In the genomic region with DNA sequence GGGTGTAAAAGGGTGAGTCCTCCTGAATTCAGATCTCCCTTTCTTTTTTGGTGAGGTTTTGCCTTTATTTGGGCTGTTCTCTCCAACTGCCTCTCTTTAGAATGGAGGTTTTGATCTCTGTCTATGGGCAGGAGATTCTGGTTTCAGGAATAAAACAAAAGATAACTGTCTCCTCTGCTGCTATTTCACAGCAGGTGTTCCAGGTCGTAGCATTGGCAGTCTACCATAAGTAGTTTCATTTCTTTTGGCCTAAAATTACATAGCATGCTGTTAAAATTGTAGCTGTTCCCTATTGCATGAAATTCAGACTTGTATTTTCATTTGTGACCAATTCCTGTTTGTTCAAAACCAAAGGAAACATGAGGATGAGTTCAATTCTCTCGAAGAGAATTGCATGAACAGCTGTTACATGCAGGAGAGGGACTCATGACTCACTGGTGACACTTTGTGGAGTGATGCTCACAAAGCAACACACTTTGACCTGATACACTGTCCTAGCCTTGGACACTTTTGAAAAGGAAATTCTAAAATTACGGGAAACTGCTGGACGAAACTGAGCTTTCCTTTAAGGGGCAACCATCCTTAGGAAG, we compare ENCODE assay signal across 8 cellular contexts.
DNase-seq lines count a peak whose midpoint lies in the region; ATAC-seq, FAIRE-seq and TF ChIP-seq lines count a peak whose summit lies in the region.

No MANE protein-coding gene starts in this region.

- H3K36me3 ChIP-seq in bronchial epithelial cell (ENCODE audit: control insufficient read depth, insufficient read depth, low read length) = no peaks in the 10 kb centered on the region

- H3K4me3 ChIP-seq in bronchial epithelial cell (ENCODE audit: low read depth, low read length) = no peak overlapping the region

- peak; percentile 30 for DNase-seq in activated CD8-positive, alpha-beta memory T cell treated with anti-CD3 and anti-CD28 coated beads, Interleukin-2, amount 50 U/mL, for 4 hours
- no peak for DNase-seq in activated CD8-positive, alpha-beta memory T cell treated with anti-CD3 and anti-CD28 coated beads, Interleukin-2, amount 50 U/mL, for 48 hours
- peak; percentile 34 for DNase-seq in NAMALWA (ENCODE audit: low spot score)
- peak; percentile 40 for DNase-seq in bronchial epithelial cell (ENCODE audit: low read depth)
- DNase-seq in sciatic nerve (ENCODE audit: low spot score) = no peak
- DNase-seq in D341Med (ENCODE audit: low spot score) = no peak

- H3K27me3 ChIP-seq in bronchial epithelial cell (ENCODE audit: control insufficient read depth, insufficient read depth, low read length) = peaks cover 4% of the 10 kb centered on the region

- TF ChIP-seq CTCF in bronchial epithelial cell (IDR thresholded peaks at IDR 0.05; ENCODE audit: insufficient read depth, low read length, severe bottlenecking) = peak; percentile 14

- ATAC-seq in sciatic nerve (peak; percentile 61), GM19023 (IDR thresholded peaks at IDR 0.05; ENCODE audit: unreplicated experiment) (no peak), HG03175 (IDR thresholded peaks at IDR 0.05; ENCODE audit: unreplicated experiment) (no peak)

- intact Hi-C loops in sciatic nerve (cut with DNase I) = no loop called here

- peak; percentile 64 for FAIRE-seq in bronchial epithelial cell (lab: Jason Lieb, UNC)

Comparison
In these comparisons a context has a peak if more than half of its experiments do, and no peak if none do; other contexts are left out.
1. DNase-seq: peak in activated CD8-positive, alpha-beta memory T cell treated with anti-CD3 and anti-CD28 coated beads, Interleukin-2, amount 50 U/mL, for 4 hours (single experiment), NAMALWA (single experiment) and bronchial epithelial cell (single experiment); none in activated CD8-positive, alpha-beta memory T cell treated with anti-CD3 and anti-CD28 coated beads, Interleukin-2, amount 50 U/mL, for 48 hours (single experiment), sciatic nerve (single experiment) and D341Med (single experiment).